9 cellular contexts compared by ENCODE assay signal in the genomic region with DNA sequence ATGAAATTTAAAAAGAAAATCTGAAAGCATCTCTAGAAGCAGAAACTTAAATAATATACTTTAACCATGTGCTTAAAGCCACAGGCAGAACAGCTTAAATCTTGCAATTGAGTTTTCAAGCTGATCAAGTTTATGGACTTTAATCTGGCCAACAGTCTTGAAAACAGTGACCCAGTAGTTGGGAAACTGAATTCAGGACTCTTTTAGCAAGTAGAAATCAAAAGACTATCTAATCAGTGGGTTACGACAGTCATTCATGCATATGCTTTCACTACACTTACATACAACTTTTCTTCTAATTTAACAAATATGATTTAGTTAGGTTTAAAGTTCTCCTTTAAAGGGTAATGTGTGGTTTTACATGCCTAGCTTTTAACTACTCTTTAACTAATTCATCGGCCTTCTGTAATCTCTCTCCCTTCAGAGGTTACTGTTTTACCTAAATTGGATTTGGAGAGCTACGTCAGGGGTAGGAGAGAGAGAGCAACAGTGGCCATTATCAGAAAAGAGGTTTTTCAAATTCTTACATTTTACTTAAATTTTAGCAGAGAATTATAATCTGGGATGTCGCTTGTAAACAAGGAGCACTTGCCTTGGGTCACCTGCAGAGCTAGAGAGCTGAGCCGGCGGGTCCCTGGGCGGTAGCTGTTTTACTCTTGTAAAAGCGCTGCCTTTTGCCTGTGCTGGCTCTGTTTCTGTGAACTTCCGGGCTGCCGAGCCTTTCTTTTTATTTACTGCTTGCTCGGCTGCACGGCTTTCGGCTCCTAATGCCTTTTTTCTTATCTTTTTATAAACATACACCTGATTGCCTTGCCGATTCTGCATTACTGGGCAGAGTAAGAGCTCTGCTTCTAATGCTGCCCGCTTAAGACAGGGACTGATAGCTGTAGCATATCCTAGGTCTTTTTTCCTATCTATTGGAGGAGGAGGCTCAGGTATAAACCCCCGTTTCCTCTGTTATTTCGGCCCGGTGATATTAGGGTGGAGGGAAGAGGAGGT. TPM values are rescaled to one million over a fixed set of nuclear protein-coding genes. Genes with fewer than 3 reads are reported as not detected.
DNase-seq lines count a peak whose midpoint lies in the region; ATAC-seq and TF ChIP-seq lines count a peak whose summit lies in the region.
"Had no signal": no experiment of that assay in that cellular context is flagged by ENCODE, and none has a peak within 500 bp of the region (broad histone marks: within the 10 kb centered on the region; RNA-seq: fewer than 3 reads in every experiment).

No MANE protein-coding gene starts in this region.

- H3K4me3 ChIP-seq in CD8-positive, alpha-beta T cell (ENCODE audit: low read depth, low read length), result peak overlapping the region; percentile 61
- peak overlapping the region; percentile 52 for H3K4me3 ChIP-seq in HUES6 (ENCODE audit: low read depth, low read length)

- no peaks in the 10 kb centered on the region for H3K9me3 ChIP-seq in CD8-positive, alpha-beta T cell (ENCODE audit: low read length)
- H3K9me3 ChIP-seq in HUES6 (ENCODE audit: control insufficient read depth, insufficient read depth, low read depth, low read length), result no peaks in the 10 kb centered on the region

- peaks cover 11% of the 10 kb centered on the region for H3K36me3 Mint-ChIP-seq in CD8-positive, alpha-beta T cell
- H3K36me3 Mint-ChIP-seq in activated CD4-positive, alpha-beta T cell treated with anti-CD3 and anti-CD28 coated beads, Interleukin-2, amount 10 ng/mL, durations not matched to agents 24 days and 14 days (ENCODE audit: low read depth), result no peaks in the 10 kb centered on the region

- no peak for TF ChIP-seq CTCF in CD8-positive, alpha-beta T cell (IDR thresholded peaks at IDR 0.05)
- TF ChIP-seq CTCF in GM20000 (IDR thresholded peaks at IDR 0.05; ENCODE audit: extremely low read depth, missing control alignments), result no peak

- peaks cover 51% of the 10 kb centered on the region for H3K4me1 ChIP-seq in CD8-positive, alpha-beta T cell (ENCODE audit: insufficient read depth, low read length)
- H3K4me1 ChIP-seq in HUES6 (ENCODE audit: control insufficient read depth, insufficient read depth, low read length), result peaks cover 36% of the 10 kb centered on the region

- ATAC-seq in CD8-positive, alpha-beta T cell, result peak; percentile 67

- H3K9me3 Mint-ChIP-seq in CD8-positive, alpha-beta T cell, result no peaks in the 10 kb centered on the region
- no peaks in the 10 kb centered on the region for H3K9me3 Mint-ChIP-seq in activated CD4-positive, alpha-beta T cell treated with anti-CD3 and anti-CD28 coated beads, Interleukin-2, amount 10 ng/mL, durations not matched to agents 24 days and 14 days

- POLR2A ChIA-PET in CD8-positive, alpha-beta T cell (lab: Charles Lee), result interaction anchor here (0.6 to 2.9 kb wide), 24 partner anchors 8 to 523 kb away, joined by 3 to 17 read pairs (median 4); partner anchors contain the start of genes CCT2, CPSF6, FRS2 and LYZ

- intact Hi-C loops in CD8-positive, alpha-beta T cell (cut with DNase I, micrococcal nuclease), result loop anchor here in 1 of 2 experiments (1.0 to 2.0 kb wide), 4 partner anchors 29 to 255 kb away; partner anchors contain the start of genes CCT2, CPSF6 and YEATS4
- intact Hi-C loops in activated CD4-positive, alpha-beta T cell treated with anti-CD3 and anti-CD28 coated beads, Interleukin-2, amount 10 ng/mL, durations not matched to agents 24 days and 14 days (cut with micrococcal nuclease), result no loop called here

- H3K9ac ChIP-seq in HUES6 (ENCODE audit: low read length), result peak overlapping the region; percentile 27

- peak overlapping the region; percentile 99 for H3K27ac Mint-ChIP-seq in CD8-positive, alpha-beta T cell
- H3K27ac Mint-ChIP-seq in activated CD4-positive, alpha-beta T cell treated with anti-CD3 and anti-CD28 coated beads, Interleukin-2, amount 10 ng/mL, durations not matched to agents 24 days and 14 days, result peak overlapping the region; percentile 88

- peak overlapping the region; percentile 93 for H3K4me3 Mint-ChIP-seq in CD8-positive, alpha-beta T cell
- peak overlapping the region; percentile 73 for H3K4me3 Mint-ChIP-seq in activated CD4-positive, alpha-beta T cell treated with anti-CD3 and anti-CD28 coated beads, Interleukin-2, amount 10 ng/mL, durations not matched to agents 24 days and 14 days

- H3K27me3 Mint-ChIP-seq in CD8-positive, alpha-beta T cell (ENCODE audit: low read depth), result no peaks in the 10 kb centered on the region
- peaks cover 17% of the 10 kb centered on the region for H3K27me3 Mint-ChIP-seq in activated CD4-positive, alpha-beta T cell treated with anti-CD3 and anti-CD28 coated beads, Interleukin-2, amount 10 ng/mL, durations not matched to agents 24 days and 14 days

- peak overlapping the region; percentile 86 for H3K27ac ChIP-seq in CD8-positive, alpha-beta T cell (ENCODE audit: low read depth, low read length)
- H3K27ac ChIP-seq in HUES6 (ENCODE audit: low read depth, low read length), result 0 out of 2 replicates have a peak overlapping the region, but pooled peaks have one; percentile 30

- no peaks in the 10 kb centered on the region for H3K27me3 ChIP-seq in CD8-positive, alpha-beta T cell (ENCODE audit: insufficient read depth, low read length)
- no peaks in the 10 kb centered on the region for H3K27me3 ChIP-seq in HUES6 (ENCODE audit: control insufficient read depth, insufficient read depth, low read length)

- peaks cover 56% of the 10 kb centered on the region for H3K4me1 Mint-ChIP-seq in CD8-positive, alpha-beta T cell (ENCODE audit: low read depth)
- peaks cover 20% of the 10 kb centered on the region for H3K4me1 Mint-ChIP-seq in activated CD4-positive, alpha-beta T cell treated with anti-CD3 and anti-CD28 coated beads, Interleukin-2, amount 10 ng/mL, durations not matched to agents 24 days and 14 days

- no peaks in the 10 kb centered on the region for H3K36me3 ChIP-seq in CD8-positive, alpha-beta T cell (ENCODE audit: insufficient read depth, low read length)
- H3K36me3 ChIP-seq in HUES6 (ENCODE audit: control insufficient read depth, insufficient read depth, low read length), result no peaks in the 10 kb centered on the region

- CTCF ChIA-PET in CD8-positive, alpha-beta T cell (lab: Charles Lee), result interaction anchor here (0.8 to 8.0 kb wide), 7 partner anchors 11 to 274 kb away, joined by 3 to 59 read pairs (median 3); no protein-coding TSS in a partner anchor

- DNase-seq in CD8-positive, alpha-beta T cell, result peak; percentile 48 to 85 (median 65)
- DNase-seq in GM20000 (ENCODE audit: low spot score) (peak; percentile 32), ecto neural progenitor cell (ENCODE audit: low spot score) (peak; percentile 57), mucosa of gallbladder (ENCODE audit: low spot score) (peak; percentile 67), DMS 273 treated with DMSO at 0.1 percent for 48 hours (lab: John Stamatoyannopoulos, UW) (no peak)
- DNase-seq in activated CD4-positive, alpha-beta T cell treated with anti-CD3 and anti-CD28 coated beads, Interleukin-2, amount 10 ng/mL, durations not matched to agents 24 days and 14 days, result peak; percentile 82
- peak; percentile 19 to 21 for DNase-seq in stimulated activated CD8-positive, alpha-beta memory T cell treated with anti-CD3 and anti-CD28 coated beads, Interleukin-7, amount 100 ng/mL, for 4 hours (ENCODE audit: low read depth in 2 of 2)

RNA-seq across cellular contexts. Expression of gene LYZ, which starts 17.4 kb away (rescaled TPM):
- total RNA-seq in CD8-positive, alpha-beta T cell, result 1 to 10 TPM; 3.3 to 4.3 TPM
- total RNA-seq in activated CD4-positive, alpha-beta T cell treated with anti-CD3 and anti-CD28 coated beads, Interleukin-2, amount 10 ng/mL, durations not matched to agents 24 days and 14 days, result not detected in 2 replicates
- total RNA-seq in mucosa of gallbladder, result 1,541 TPM
- total RNA-seq: LHCN-M2 had no signal

RNA-seq across cellular contexts. Expression of gene YEATS4, which starts 28.8 kb away (rescaled TPM):
- total RNA-seq in CD8-positive, alpha-beta T cell, result 10 to 100 TPM; 24.5 to 27.5 TPM
- total RNA-seq in activated CD4-positive, alpha-beta T cell treated with anti-CD3 and anti-CD28 coated beads, Interleukin-2, amount 10 ng/mL, durations not matched to agents 24 days and 14 days, result 37.9 and 41.8 TPM in 2 replicates
- 12.7 TPM for total RNA-seq in mucosa of gallbladder

Comparison
In these comparisons a context has a peak if more than half of its experiments do, and no peak if none do; other contexts are left out.
1. RNA of gene LYZ, which starts 17.4 kb away (total RNA-seq): 1,541 TPM in mucosa of gallbladder (single experiment); 3.3 to 4.3 TPM in CD8-positive, alpha-beta T cell and not detected in activated CD4-positive, alpha-beta T cell treated with anti-CD3 and anti-CD28 coated beads, Interleukin-2, amount 10 ng/mL, durations not matched to agents 24 days and 14 days; every median in the first group is over 100 times any median in the second.